ENCODE assay signal across 20 cellular contexts in genomic region chr1:115413208-115413607, GRCh38.
"Had no signal": no experiment of that assay in that cellular context is flagged by ENCODE, and none has a peak within 500 bp of the region (broad histone marks: within the 10 kb centered on the region; RNA-seq: fewer than 3 reads in every experiment).

No MANE protein-coding gene starts in this region.

- FAIRE-seq: HTR-8/SVneo, K562 had no signal

- H3K9me3 ChIP-seq: Peyer's patch, SJCRH30 had no signal

- DNase-seq: Kasumi-1, MM.1S, NCI-H1092 treated with DMSO at 0.1 percent for 48 hours, NCI-H1436, NCI-H187, NCI-H2081 treated with DMSO at 0.1 percent for 48 hours, NCI-H2171, NCI-H226, NCI-H446, NCI-H524, NCI-H526 treated with DMSO at 0.1 percent for 48 hours, NCI-H748 treated with DMSO at 0.1 percent for 48 hours, Peyer's patch, SHP77 treated with DMSO at 0.1 percent for 48 hours, SJCRH30, T-helper 1 cell had no signal

- H3K36me3 ChIP-seq: Peyer's patch, SJCRH30 had no signal

- H3K27me3 ChIP-seq: Peyer's patch, SJCRH30 had no signal

- H3K4me1 ChIP-seq: Peyer's patch, SJCRH30 had no signal

- H3K27ac ChIP-seq: HL-60, KMS-11, Peyer's patch, SJCRH30 had no signal

- H3K4me3 ChIP-seq: K562, Peyer's patch, SJCRH30 had no signal

- H3K4me2 ChIP-seq: KMS-11 had no signal
